In genomic region chr7:121001234-121001633, GRCh38 we compare ENCODE assay signal across 19 cellular contexts. TPM values are rescaled to one million over a fixed set of nuclear protein-coding genes. Genes with fewer than 3 reads are reported as not detected.
DNase-seq lines count a peak whose midpoint lies in the region; ATAC-seq and TF ChIP-seq lines count a peak whose summit lies in the region.
"Had no signal": no experiment of that assay in that cellular context is flagged by ENCODE, and none has a peak within 500 bp of the region (broad histone marks: within the 10 kb centered on the region; RNA-seq: fewer than 3 reads in every experiment).

No MANE protein-coding gene starts in this region.

- peaks cover 4% of the 10 kb centered on the region for H3K27me3 Mint-ChIP-seq in type B pancreatic cell

- peaks cover 4% of the 10 kb centered on the region for H3K36me3 Mint-ChIP-seq in type B pancreatic cell

- no peak overlapping the region for H4K8ac ChIP-seq in mesenchymal stem cell (ENCODE audit: low read length)

- H3K4ac ChIP-seq in mesenchymal stem cell (ENCODE audit: low read depth in 1 of 2, low read length in 2 of 2), result no peak overlapping the region

- no peak overlapping the region for H3K27ac Mint-ChIP-seq in type B pancreatic cell

- H3K36me3 ChIP-seq in left ventricle myocardium inferior (no peaks in the 10 kb centered on the region), mesenchymal stem cell (ENCODE audit: control insufficient read depth in 1 of 2, insufficient read depth in 2 of 2, low read depth in 1 of 2, low read length in 2 of 2) (no peaks in the 10 kb centered on the region), stomach (no peaks in the 10 kb centered on the region)
- H3K36me3 ChIP-seq: BLaER1 treated with 17β-estradiol and CSF1 and Interleukin-3, amounts not matched to agents 10 nM and 100 nM had no signal

- H2AK5ac ChIP-seq in mesenchymal stem cell (ENCODE audit: low read length, severe bottlenecking), result no peak overlapping the region

- H3K79me1 ChIP-seq in mesenchymal stem cell (replicated peaks; ENCODE audit: low read length, poor library complexity, severe bottlenecking), result peaks cover 3% of the 10 kb centered on the region

- intact Hi-C loops in left ventricle myocardium inferior (cut with micrococcal nuclease) (no loop called here), left ventricle myocardium superior (cut with micrococcal nuclease) (no loop called here), stomach (cut with DNase I; ENCODE audit: low total_unique reads) (no loop called here)

- H2AFZ ChIP-seq in mesenchymal stem cell (ENCODE audit: low read depth, low read length), result no peak overlapping the region

- TF ChIP-seq POLR2A in stomach (IDR thresholded peaks at IDR 0.05), result no peak

- no peak overlapping the region for H2BK12ac ChIP-seq in mesenchymal stem cell (ENCODE audit: low read length in 2 of 2)

- no peak overlapping the region for H3K4me2 ChIP-seq in mesenchymal stem cell (ENCODE audit: low read length, poor library complexity, severe bottlenecking)
- H3K4me2 ChIP-seq: BLaER1 treated with 17β-estradiol and CSF1 and Interleukin-3, amounts not matched to agents 10 nM and 100 nM; KMS-11 had no signal

- H3K9ac ChIP-seq in mesenchymal stem cell (ENCODE audit: low read length), result no peak overlapping the region
- H3K9ac ChIP-seq: BLaER1 treated with 17β-estradiol and CSF1 and Interleukin-3, amounts not matched to agents 10 nM and 100 nM; KMS-11 had no signal

- H3K4me3 Mint-ChIP-seq in type B pancreatic cell, result no peak overlapping the region

- no peak overlapping the region for H3K18ac ChIP-seq in mesenchymal stem cell (ENCODE audit: low read depth in 1 of 2, low read length in 2 of 2)

- ATAC-seq in left ventricle myocardium superior, result no peak
- ATAC-seq in GM21381 (IDR thresholded peaks at IDR 0.05; ENCODE audit: unreplicated experiment), result no peak

- DNase-seq in left ventricle myocardium inferior (no peak), left ventricle myocardium superior (no peak), mesenchymal stem cell (no peak), stomach (no peak), NCI-H2227 (lab: John Stamatoyannopoulos, UW; ENCODE audit: unreplicated experiment) (no peak), HT-29 (ENCODE audit: low spot score) (no peak), type B pancreatic cell (ENCODE audit: extremely low spot score, unreplicated experiment) (no peak)
- DNase-seq: 8988T, GF-D8, GOT3, NCI-H1048, NCI-H146, NCI-H2081, NCI-H524, SHP77 had no signal

- TF ChIP-seq EP300 in stomach (IDR thresholded peaks at IDR 0.05), result no peak

- H3K9me3 Mint-ChIP-seq in type B pancreatic cell, result peaks cover 4% of the 10 kb centered on the region

- H2BK15ac ChIP-seq in mesenchymal stem cell (ENCODE audit: low read depth, poor library complexity, severe bottlenecking), result no peak overlapping the region

- H3K27ac ChIP-seq in left ventricle myocardium inferior (replicated peaks) (peak overlapping the region; percentile 58), mesenchymal stem cell (ENCODE audit: low read length, poor library complexity, severe bottlenecking) (peak overlapping the region; percentile 9), stomach (peak overlapping the region in 4 of 5 donors; percentile 67 to 82 (median 72))
- H3K27ac ChIP-seq: BLaER1 treated with 17β-estradiol and CSF1 and Interleukin-3, amounts not matched to agents 10 nM and 100 nM; KMS-11 had no signal

- TF ChIP-seq CTCF in left ventricle myocardium inferior (IDR thresholded peaks at IDR 0.05; ENCODE audit: borderline replicate concordance), result no peak
- no peak for TF ChIP-seq CTCF in stomach (IDR thresholded peaks at IDR 0.05)
- no peak for TF ChIP-seq CTCF in type B pancreatic cell (conservative IDR thresholded peaks at IDR 0.05)

- peaks cover 87% of the 10 kb centered on the region for H3K4me1 ChIP-seq in left ventricle myocardium inferior
- no peaks in the 10 kb centered on the region for H3K4me1 ChIP-seq in mesenchymal stem cell (ENCODE audit: control insufficient read depth, insufficient read depth, low read depth, low read length)
- peaks cover 4 to 57% (median 23%) of the 10 kb centered on the region in 4 donors for H3K4me1 ChIP-seq in stomach

- H3K9me3 ChIP-seq in left ventricle myocardium inferior (replicated peaks) (no peaks in the 10 kb centered on the region), mesenchymal stem cell (ENCODE audit: control insufficient read depth, low read length) (no peaks in the 10 kb centered on the region), stomach (no peaks in the 10 kb centered on the region)
- H3K9me3 ChIP-seq: BLaER1 treated with 17β-estradiol and CSF1 and Interleukin-3, amounts not matched to agents 10 nM and 100 nM had no signal

- H3K4me1 Mint-ChIP-seq in type B pancreatic cell (ENCODE audit: unreplicated experiment), result peaks cover 18% of the 10 kb centered on the region

- H3K27me3 ChIP-seq in left ventricle myocardium inferior (ENCODE audit: low read depth) (no peaks in the 10 kb centered on the region), mesenchymal stem cell (ENCODE audit: control insufficient read depth in 1 of 2, insufficient read depth in 1 of 2, low read length in 2 of 2) (no peaks in the 10 kb centered on the region), stomach (no peaks in the 10 kb centered on the region)
- H3K27me3 ChIP-seq: BLaER1 treated with 17β-estradiol and CSF1 and Interleukin-3, amounts not matched to agents 10 nM and 100 nM had no signal

- H3K4me3 ChIP-seq in left ventricle myocardium inferior, result no peak overlapping the region
- H3K4me3 ChIP-seq in mesenchymal stem cell (ENCODE audit: insufficient read depth in 1 of 2, low read depth in 1 of 2, low read length in 2 of 2), result no peak overlapping the region
- no peak overlapping the region for H3K4me3 ChIP-seq in stomach
- H3K4me3 ChIP-seq: BLaER1 treated with 17β-estradiol and CSF1 and Interleukin-3, amounts not matched to agents 10 nM and 100 nM had no signal

- no peak overlapping the region for H2BK5ac ChIP-seq in mesenchymal stem cell (ENCODE audit: low read depth, low read length, poor library complexity, severe bottlenecking)

- H4K91ac ChIP-seq in mesenchymal stem cell (ENCODE audit: low read length), result no peak overlapping the region

- H3K14ac ChIP-seq in mesenchymal stem cell (ENCODE audit: low read length in 2 of 2), result no peak overlapping the region

- 100% methylated on average over 1 of the region's 2 CpGs for WGBS in mesenchymal stem cell
- 90 to 97% (median 96%) methylated on average over 2 of the region's 2 CpGs for WGBS in stomach, 5 donors

- no peak overlapping the region for H2BK120ac ChIP-seq in mesenchymal stem cell (ENCODE audit: low read depth, low read length)

- H3K23ac ChIP-seq in mesenchymal stem cell (ENCODE audit: low read length in 2 of 2), result no peak overlapping the region

RNA-seq across cellular contexts. Expression of gene CPED1, which starts 12.7 kb away (rescaled TPM):
- total RNA-seq in left ventricle myocardium inferior (33.8 TPM), left ventricle myocardium superior (32.8 TPM), stomach (10 to 100 TPM in 4 of 5 donors, 1 to 10 TPM in 1; 8.4 to 58.7 (median 44.9) TPM), type B pancreatic cell (ENCODE audit: low replicate concordance) (0.88 and 45.4 TPM in 2 replicates)
- polyA plus RNA-seq in mesenchymal stem cell (2013, experiment 1 of 2), result 39.3 TPM
- 41.4 TPM for polyA plus RNA-seq in mesenchymal stem cell (2013, experiment 2 of 2)
- 1 to 10 TPM; 3.0 to 3.7 (median 3.2) TPM for polyA plus RNA-seq in stomach
- not detected in 2 replicates for total RNA-seq in HT-29 (2014; rRNA removed; shearing (Covaris generic))
- total RNA-seq: MCF 10A had no signal

RNA-seq across cellular contexts. Expression of gene ING3, which starts 50.7 kb away (rescaled TPM):
- total RNA-seq in left ventricle myocardium inferior (13.4 TPM), left ventricle myocardium superior (14.3 TPM), stomach (10 to 100 TPM in 4 of 5 donors, 1 to 10 TPM in 1; 8.4 to 37.1 (median 26.3) TPM), type B pancreatic cell (ENCODE audit: low replicate concordance) (14.5 and 20.7 TPM in 2 replicates)
- 11.6 TPM for polyA plus RNA-seq in mesenchymal stem cell (2013, experiment 1 of 2)
- 12.4 TPM for polyA plus RNA-seq in mesenchymal stem cell (2013, experiment 2 of 2)
- polyA plus RNA-seq in stomach, result 10 to 100 TPM in 2 of 3 donors, 1 to 10 TPM in 1; 6.3 to 17.1 (median 10.0) TPM
- 6.7 and 8.3 TPM in 2 replicates for total RNA-seq in HT-29 (2014; rRNA removed; shearing (Covaris generic))

Comparison
In these comparisons a context has a peak if more than half of its experiments do, and no peak if none do; other contexts are left out.
1. H3K27ac ChIP-seq: peak in every context shown above with its lines; median percentile 72 in stomach; 58 in left ventricle myocardium inferior; 9 in mesenchymal stem cell.